22 cellular contexts compared by ENCODE assay signal in genomic region chr18:68725341-68725740, GRCh38.
"Had no signal": no experiment of that assay in that cellular context is flagged by ENCODE, and none has a peak within 500 bp of the region (broad histone marks: within the 10 kb centered on the region; RNA-seq: fewer than 3 reads in every experiment).

No MANE protein-coding gene starts in this region.

- H3K27me3 ChIP-seq: colonic mucosa, neural progenitor cell, right lobe of liver, testis, upper lobe of left lung had no signal

- H3K36me3 Mint-ChIP-seq: activated naive CD4-positive, alpha-beta T cell treated with anti-CD3 and anti-CD28 coated beads, Interleukin-2, amount 50 U/mL, for 72 hours; stimulated activated effector memory CD8-positive, alpha-beta T cell treated with anti-CD3 and anti-CD28 coated beads, Interleukin-12 subunit alpha, Interleukin-12 subunit beta, amount 100 ng/mL, for 72 hours had no signal

- H3K4me1 Mint-ChIP-seq: brain had no signal

- H3K9me3 Mint-ChIP-seq: activated naive CD4-positive, alpha-beta T cell treated with anti-CD3 and anti-CD28 coated beads, Interleukin-2, amount 50 U/mL, for 72 hours; brain; neural progenitor cell; stimulated activated effector memory CD8-positive, alpha-beta T cell treated with anti-CD3 and anti-CD28 coated beads, Interleukin-12 subunit alpha, Interleukin-12 subunit beta, amount 100 ng/mL, for 72 hours had no signal

- H3K4me3 ChIP-seq: colonic mucosa, left ventricle myocardium inferior, neural progenitor cell, prostate gland, right lobe of liver, testis, upper lobe of left lung had no signal

- H3K36me3 ChIP-seq: colonic mucosa, left ventricle myocardium inferior, neural progenitor cell, prostate gland, right lobe of liver, upper lobe of left lung had no signal

- H3K4me3 Mint-ChIP-seq: activated CD4-positive, alpha-beta T cell treated with anti-CD3 and anti-CD28 coated beads for 36 hours; activated T-helper 1 cell treated with anti-CD3 and anti-CD28 coated beads, Interleukin-12 subunit alpha, Interleukin-12 subunit beta, Interleukin-2, Interleukin-4 antibody, amounts not matched to agents 30 ng/mL and 10 ng/mL and 1 ng/mL, durations not matched to agents 14 hours and 24 hours and 36 hours; brain; neural progenitor cell; stimulated activated effector memory CD8-positive, alpha-beta T cell treated with anti-CD3 and anti-CD28 coated beads, Interleukin-12 subunit alpha, Interleukin-12 subunit beta, amount 100 ng/mL, for 72 hours; WTC11 had no signal

- H2AFZ ChIP-seq: neural progenitor cell had no signal

- H3K27ac Mint-ChIP-seq: activated CD4-positive, alpha-beta T cell treated with anti-CD3 and anti-CD28 coated beads for 36 hours; activated T-helper 1 cell treated with anti-CD3 and anti-CD28 coated beads, Interleukin-12 subunit alpha, Interleukin-12 subunit beta, Interleukin-2, Interleukin-4 antibody, amounts not matched to agents 30 ng/mL and 10 ng/mL and 1 ng/mL, durations not matched to agents 14 hours and 24 hours and 36 hours; brain; neural progenitor cell; stimulated activated effector memory CD8-positive, alpha-beta T cell treated with anti-CD3 and anti-CD28 coated beads, Interleukin-12 subunit alpha, Interleukin-12 subunit beta, amount 100 ng/mL, for 72 hours; WTC11 had no signal

- H3K9me3 ChIP-seq: colonic mucosa, left ventricle myocardium inferior, prostate gland, right lobe of liver, testis, upper lobe of left lung had no signal

- H3K4me1 ChIP-seq: colonic mucosa, neural progenitor cell, prostate gland, right lobe of liver, testis had no signal

- H3K4me2 ChIP-seq: neural progenitor cell had no signal

- H3K27ac ChIP-seq: colonic mucosa, left ventricle myocardium inferior, neural progenitor cell, prostate gland, right lobe of liver, testis, upper lobe of left lung had no signal

- DNase-seq: activated CD4-positive, alpha-beta T cell treated with anti-CD3 and anti-CD28 coated beads for 36 hours; activated CD4-positive, alpha-beta T cell treated with anti-CD3 and anti-CD28 coated beads, Interleukin-2, amount 50 U/mL, for 48 hours; activated gamma-delta T cell treated with Interleukin-2 at 50 U/mL for 16 hours; activated T-cell treated with anti-CD3 and anti-CD28 coated beads for 4 hours; colonic mucosa; erythroblast; foreskin melanocyte; glutamatergic neuron; kidney; left ventricle myocardium inferior; naive B cell; right lobe of liver; stimulated activated CD4-positive, alpha-beta T cell treated with anti-CD3 and anti-CD28 coated beads, Interleukin-4, amount 100 ng/mL, for 24 hours; testis; upper lobe of left lung had no signal
